ENCODE assay signal across 8 cellular contexts in the genomic region with DNA sequence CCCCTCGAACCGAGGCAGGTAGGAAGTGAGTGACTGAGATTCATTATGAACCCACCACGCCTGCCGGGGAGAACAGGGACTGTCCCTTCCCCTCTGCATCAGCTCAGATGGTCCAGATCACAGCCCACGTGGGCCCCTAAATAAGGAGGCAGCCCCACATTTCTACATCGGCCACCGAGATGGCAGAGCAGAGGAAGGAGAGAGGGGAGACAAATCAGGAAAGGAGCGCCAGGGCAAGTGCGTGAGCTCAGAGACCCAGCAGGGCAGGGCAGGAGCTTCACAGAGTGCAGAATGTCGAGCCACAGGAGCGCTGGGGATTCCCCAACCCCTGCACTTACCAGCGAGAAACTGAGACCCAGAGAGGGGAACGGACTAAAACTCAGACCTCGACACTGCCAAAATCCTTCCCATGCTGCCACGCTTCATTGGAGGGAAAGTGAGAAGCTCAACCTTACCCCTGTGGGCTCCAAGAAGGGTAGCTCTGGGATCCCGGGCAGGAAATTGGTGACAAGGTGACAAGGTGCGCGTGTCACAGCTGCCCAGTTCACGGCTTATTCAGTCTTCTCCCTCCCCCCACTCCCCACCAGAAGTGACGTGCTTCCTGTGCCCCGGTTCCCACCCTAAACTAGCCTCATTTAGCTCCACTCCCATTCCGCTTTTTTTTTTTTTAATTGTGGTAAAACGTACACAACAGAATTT. TPM values are rescaled to one million over a fixed set of nuclear protein-coding genes. Genes with fewer than 3 reads are reported as not detected.
DNase-seq lines count a peak whose midpoint lies in the region; ATAC-seq and TF ChIP-seq lines count a peak whose summit lies in the region.

A gene (minus strand): TSS at position 566 of the 699 bp plus-strand sequence. CDS start 13,942 bp downstream, outside the sequence.

- peak within 1 kb of the TSS in 43 of 59 donors; percentile 6 to 86 (median 61) for H3K27ac ChIP-seq in dorsolateral prefrontal cortex
- peak within 1 kb of the TSS; percentile 76 to 86 (median 82) for H3K27ac ChIP-seq in stomach

- WGBS in stomach, 5 donors, result 21 to 23% (median 22%) methylated on average over 23 of the region's 23 CpGs

- H3K9me3 ChIP-seq in stomach, result no peaks in the 10 kb centered on the region

- H3K27ac Mint-ChIP-seq in naive thymus-derived CD8-positive, alpha-beta T cell, result peak within 1 kb of the TSS; percentile 94 to 100 (median 100)

- H3K4me1 ChIP-seq in stomach, result peaks cover 8 to 31% (median 14%) of the 10 kb centered on the region in 4 donors

- intact Hi-C loops in dorsolateral prefrontal cortex (cut with DNase I), result loop anchor here (10.0 kb wide), 2 partner anchors 105 to 265 kb away; a partner anchor contains a TSS
- intact Hi-C loops in stomach (cut with DNase I; ENCODE audit: low total_unique reads), result loop anchor here (10.0 kb wide), 1 partner anchor 85 kb away; a partner anchor contains a TSS

- no peak for TF ChIP-seq EP300 in stomach (IDR thresholded peaks at IDR 0.05)

- peaks cover 27 to 88% (median 73%) of the 10 kb centered on the region in 4 donors for H3K4me1 Mint-ChIP-seq in naive thymus-derived CD8-positive, alpha-beta T cell

- H3K36me3 ChIP-seq in stomach, result no peaks in the 10 kb centered on the region

- H3K9me3 Mint-ChIP-seq in naive thymus-derived CD8-positive, alpha-beta T cell, result peaks cover 0 to 2% (median 0%) of the 10 kb centered on the region in 9 donors

- H3K4me3 Mint-ChIP-seq in naive thymus-derived CD8-positive, alpha-beta T cell, result peak within 1 kb of the TSS; percentile 94 to 100 (median 100)

- POLR2A ChIA-PET in naive thymus-derived CD8-positive, alpha-beta T cell (lab: Charles Lee), result interaction anchor here (0.5 to 8.3 kb wide), 46 partner anchors 8 to 1596 kb away, joined by 3 to 150 read pairs (median 5); a partner anchor contains a TSS

- ATAC-seq in GM19372 (IDR thresholded peaks at IDR 0.05; ENCODE audit: low read depth, unreplicated experiment), result peak; percentile 70
- ATAC-seq in HG03521 (IDR thresholded peaks at IDR 0.05; ENCODE audit: unreplicated experiment), result peak; percentile 63
- peak; percentile 75 to 77 for ATAC-seq in naive thymus-derived CD8-positive, alpha-beta T cell

- no peak for TF ChIP-seq POLR2A in stomach (IDR thresholded peaks at IDR 0.05)

- H3K36me3 Mint-ChIP-seq in naive thymus-derived CD8-positive, alpha-beta T cell, result peaks cover 0 to 3% (median 2%) of the 10 kb centered on the region in 3 donors

- peaks cover 0 to 3% (median 0%) of the 10 kb centered on the region in 5 donors for H3K27me3 Mint-ChIP-seq in naive thymus-derived CD8-positive, alpha-beta T cell

- H3K4me3 ChIP-seq in dorsolateral prefrontal cortex (peak within 1 kb of the TSS in 52 of 59 donors; percentile 15 to 63 (median 40)), stomach (peak within 1 kb of the TSS; percentile 35 to 47 (median 44))

- TF ChIP-seq CTCF in dorsolateral prefrontal cortex (IDR thresholded peaks at IDR 0.05 in 54 of 56, conservative IDR thresholded peaks at IDR 0.05 in 2 of 56; ENCODE audit: low read depth in 1 of 56, partially characterized antibody in 56 of 56) (no peak), stomach (IDR thresholded peaks at IDR 0.05) (no peak)

- peak; percentile 5 for DNase-seq in AG08396 (ENCODE audit: low spot score)
- peak; percentile 73 to 74 for DNase-seq in activated CD4-positive, alpha-beta T cell treated with anti-CD3 and anti-CD28 coated beads for 24 hours (ENCODE audit: low read depth in 2 of 2)
- DNase-seq in dorsolateral prefrontal cortex, result peak in 1 of 10 donors; percentile 29
- peak; percentile 76 to 97 (median 94) for DNase-seq in naive thymus-derived CD8-positive, alpha-beta T cell
- DNase-seq in stomach, result peak; percentile 68
- no peak for DNase-seq in NCI-H1930 (lab: John Stamatoyannopoulos, UW)

- H3K27me3 ChIP-seq in dorsolateral prefrontal cortex, result no peaks in the 10 kb centered on the region
- H3K27me3 ChIP-seq in stomach, result no peaks in the 10 kb centered on the region

RNA-seq across cellular contexts. Expression of the gene that starts here (rescaled TPM):
- total RNA-seq in dorsolateral prefrontal cortex, result 10 to 100 TPM in 117 of 120 experiments, 1 to 10 TPM in 3; 7.4 to 50.5 (median 19.5) TPM
- 10 to 100 TPM; 89.2 to 89.3 TPM for total RNA-seq in naive thymus-derived CD8-positive, alpha-beta T cell
- polyA plus RNA-seq in naive thymus-derived CD8-positive, alpha-beta T cell, result 100 to 1,000 TPM; 218 to 306 (median 289) TPM
- total RNA-seq in stomach, result 10 to 100 TPM in 1 of 5 donors, 1 to 10 TPM in 2, not detected in 2; 4.7 to 25.3 (median 9.9) TPM
- 10 to 100 TPM in 2 of 3 donors, 1 to 10 TPM in 1; 8.2 to 15.4 (median 11.5) TPM for polyA plus RNA-seq in stomach

Comparison
In these comparisons a context has a peak if more than half of its experiments do, and no peak if none do; other contexts are left out.
1. RNA of the gene that starts here (polyA plus RNA-seq): 218 to 306 TPM in naive thymus-derived CD8-positive, alpha-beta T cell; 8.2 to 15.4 TPM in stomach; every median in the first group is over 10 times any median in the second.
2. DNase-seq: peak in AG08396 (single experiment), activated CD4-positive, alpha-beta T cell treated with anti-CD3 and anti-CD28 coated beads for 24 hours (2 of 2), naive thymus-derived CD8-positive, alpha-beta T cell (10 of 10) and stomach (single experiment); none in NCI-H1930 (0 of 2).
3. Peak in every context shown above with its lines, with median percentiles within 50 percentile points of each other: ATAC-seq.